In the genomic region with DNA sequence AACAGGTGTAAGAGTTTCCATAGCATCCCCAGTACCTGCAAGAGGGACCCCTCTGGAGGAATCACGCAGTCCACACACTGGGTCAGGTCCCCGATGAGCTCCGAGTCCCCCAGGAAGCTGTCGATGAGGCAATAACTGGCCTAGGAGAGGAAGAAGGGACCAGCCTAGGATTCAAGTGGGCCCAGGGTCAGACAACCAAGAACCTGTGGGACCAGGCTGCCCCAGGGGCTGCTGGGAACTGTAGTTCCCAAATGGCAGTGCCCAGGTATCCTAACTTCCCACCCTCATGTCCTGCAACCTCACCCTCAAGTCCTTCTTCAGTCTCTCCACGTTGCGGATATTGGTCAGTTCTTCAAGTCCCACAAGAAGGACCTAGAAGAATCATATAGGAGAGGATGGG, we compare ENCODE assay signal across 27 cellular contexts. TPM values are rescaled to one million over a fixed set of nuclear protein-coding genes. Genes with fewer than 3 reads are reported as not detected.
A peak's percentile ranks its signal among the peaks of the same experiment; 100 is the strongest.
DNase-seq lines count a peak whose midpoint lies in the region; ATAC-seq, FAIRE-seq and TF ChIP-seq lines count a peak whose summit lies in the region.
"Had no signal": no experiment of that assay in that cellular context is flagged by ENCODE, and none has a peak within 500 bp of the region (broad histone marks: within the 10 kb centered on the region; RNA-seq: fewer than 3 reads in every experiment).

No MANE protein-coding gene starts in this region.

- no peaks in the 10 kb centered on the region for H3K79me2 ChIP-seq in PC-3 (ENCODE audit: low read length)
- H3K79me2 ChIP-seq in H1 (ENCODE audit: control insufficient read depth in 1 of 2, insufficient read depth in 2 of 2, low read length in 2 of 2), result no peaks in the 10 kb centered on the region

- H3K4ac ChIP-seq in H1 (replicated peaks; ENCODE audit: insufficient read length, low read depth, low read length), result no peak overlapping the region

- H3K9ac ChIP-seq in PC-3 (ENCODE audit: low read length) (no peak overlapping the region), H1 (replicated peaks in 1 of 4; ENCODE audit: extremely low read depth in 1 of 4, low read depth in 3 of 4, low read length in 3 of 4) (no peak overlapping the region)
- H3K9ac ChIP-seq: BLaER1 treated with 17β-estradiol and CSF1 and Interleukin-3, amounts not matched to agents 10 nM and 100 nM; KMS-11 had no signal

- WGBS in H1 (ENCODE audit: extremely low coverage in 1 of 2, insufficient coverage in 1 of 2, insufficient read length in 1 of 2, insufficient replicate concordance in 2 of 2, low coverage in 1 of 2, low lambda C conversion rate in 2 of 2, missing lambda C conversion rate in 1 of 2), 2 experiments, result 86% methylated on average over 6 of the region's 6 CpGs; no CpG with 5 or more reads in 1 of the 2 experiments

- H4K5ac ChIP-seq in H1 (ENCODE audit: insufficient read length, low read depth, low read length), result no peak overlapping the region

- H4K91ac ChIP-seq in H1 (replicated peaks; ENCODE audit: insufficient read length, low read length), result no peak overlapping the region

- H3K18ac ChIP-seq in H1 (ENCODE audit: extremely low read depth, low read length), result no peak overlapping the region

- H2BK20ac ChIP-seq in H1 (ENCODE audit: low read length), result no peak overlapping the region

- H2AK5ac ChIP-seq in H1 (ENCODE audit: low read depth, low read length), result no peak overlapping the region

- no peaks in the 10 kb centered on the region for H3K9me3 Mint-ChIP-seq in activated T-cell treated with anti-CD3 and anti-CD28 coated beads, Interleukin-2, amount 50 U/mL, for 4 hours

- no peak overlapping the region for H2BK15ac ChIP-seq in H1 (ENCODE audit: low read length)

- H3K4me1 ChIP-seq in PC-3 (ENCODE audit: insufficient read depth, low read length), result peaks cover 23% of the 10 kb centered on the region
- peaks cover 6 to 17% (median 12%) of the 10 kb centered on the region in 4 experiments for H3K4me1 ChIP-seq in H1 (replicated peaks in 1 of 4; ENCODE audit: control insufficient read depth in 3 of 4, insufficient read depth in 4 of 4, low read length in 3 of 4)
- peaks cover 22 to 23% of the 10 kb centered on the region in 2 donors for H3K4me1 ChIP-seq in gastrocnemius medialis

- no peak for TF ChIP-seq RAD21 in H1 (IDR thresholded peaks at IDR 0.05 in 1 of 2, conservative IDR thresholded peaks at IDR 0.05 in 1 of 2; ENCODE audit: low read depth in 2 of 2, low read length in 2 of 2)

- H2BK12ac ChIP-seq in H1 (ENCODE audit: low read depth, low read length), result no peak overlapping the region

- H3K9me3 ChIP-seq in PC-3 (ENCODE audit: low read length) (no peaks in the 10 kb centered on the region), H1 (ENCODE audit: insufficient read depth in 2 of 2, low read depth in 1 of 2, low read length in 1 of 2) (no peaks in the 10 kb centered on the region), gastrocnemius medialis (no peaks in the 10 kb centered on the region)
- H3K9me3 ChIP-seq: BLaER1 treated with 17β-estradiol and CSF1 and Interleukin-3, amounts not matched to agents 10 nM and 100 nM; sigmoid colon; upper lobe of left lung had no signal

- H3K23me2 ChIP-seq in H1 (ENCODE audit: low read depth, low read length), result peaks cover 2% of the 10 kb centered on the region; the same call in 1 of the 2 replicates

- ATAC-seq in activated T-cell treated with anti-CD3 and anti-CD28 coated beads, Interleukin-2, amount 50 U/mL, for 4 hours, result no peak
- no peak for ATAC-seq in PC-3
- ATAC-seq in gastrocnemius medialis, result no peak

- H3K14ac ChIP-seq in H1 (ENCODE audit: insufficient read length), result no peak overlapping the region

- H2AFZ ChIP-seq in PC-3 (ENCODE audit: low read length) (no peak overlapping the region), H1 (ENCODE audit: low read length) (no peak overlapping the region)

- POLR2A ChIA-PET in PC-3 (lab: Charles Lee; ENCODE audit: unreplicated experiment), result no interaction called here
- POLR2A ChIA-PET in H1 (lab: Charles Lee; ENCODE audit: partially characterized antibody), result interaction anchor here (0.8 to 3.4 kb wide), 2 partner anchors 9 to 29 kb away, joined by 3 to 11 read pairs; no protein-coding TSS in a partner anchor

- TF ChIP-seq CTCF in PC-3 (conservative IDR thresholded peaks at IDR 0.05; ENCODE audit: low read depth, low read length), result no peak
- TF ChIP-seq CTCF in H1 (IDR thresholded peaks at IDR 0.05; ENCODE audit: control extremely low read depth in 1 of 3, insufficient read depth in 1 of 3, low read depth in 1 of 3, low read length in 3 of 3), result no peak
- TF ChIP-seq CTCF in gastrocnemius medialis (IDR thresholded peaks at IDR 0.05 in 4 of 5, conservative IDR thresholded peaks at IDR 0.05 in 1 of 5), result no peak
- no peak for TF ChIP-seq CTCF in dorsolateral prefrontal cortex (IDR thresholded peaks at IDR 0.05 in 54 of 56, conservative IDR thresholded peaks at IDR 0.05 in 2 of 56; ENCODE audit: low read depth in 1 of 56, partially characterized antibody in 56 of 56)

- in situ Hi-C loops in gastrocnemius medialis (cut with MboI; ENCODE audit: low sequenced_read_pairs in 4 of 4), result loop anchor here in 2 of 4 donors (10.0 kb wide), 1 partner anchor 63 kb away; a partner anchor contains a TSS

- H3K27me3 ChIP-seq in PC-3 (ENCODE audit: low read length), result no peaks in the 10 kb centered on the region
- H3K27me3 ChIP-seq in H1 (replicated peaks in 1 of 4; ENCODE audit: control insufficient read depth in 3 of 4, extremely low read depth in 1 of 4, insufficient read depth in 3 of 4, low read length in 3 of 4), result no peaks in the 10 kb centered on the region
- no peaks in the 10 kb centered on the region for H3K27me3 ChIP-seq in gastrocnemius medialis
- no peaks in the 10 kb centered on the region for H3K27me3 ChIP-seq in dorsolateral prefrontal cortex
- H3K27me3 ChIP-seq: BLaER1 treated with 17β-estradiol and CSF1 and Interleukin-3, amounts not matched to agents 10 nM and 100 nM; brain microvascular endothelial cell; sigmoid colon; upper lobe of left lung had no signal

- no peak overlapping the region for H2BK120ac ChIP-seq in H1 (replicated peaks; ENCODE audit: low read depth, low read length)

- DNase-seq in activated T-cell treated with anti-CD3 and anti-CD28 coated beads, Interleukin-2, amount 50 U/mL, for 4 hours, result no peak
- DNase-seq in activated T-cell treated with anti-CD3 and anti-CD28 coated beads, Interleukin-2, amount 50 U/mL, for 48 hours, result no peak
- DNase-seq in PC-3, result peak; percentile 30
- no peak for DNase-seq in H1 (ENCODE audit: low read depth in 1 of 2, low spot score in 2 of 2)
- no peak for DNase-seq in gastrocnemius medialis
- no peak for DNase-seq in HK-2 (ENCODE audit: unreplicated experiment)
- DNase-seq in T-helper 2 cell, result no peak
- no peak for DNase-seq in dorsolateral prefrontal cortex
- DNase-seq: activated gamma-delta T cell treated with Interleukin-2 at 50 U/mL for 16 hours; brain microvascular endothelial cell; DMS 273 treated with DMSO at 0.1 percent for 48 hours; GF-D8; HCEC 1CT; NCI-H187 treated with DMSO at 0.1 percent for 48 hours; NCI-H2227 treated with DMSO at 0.1 percent for 48 hours; NCI-H774; sigmoid colon; stimulated activated CD4-positive, alpha-beta T cell treated with anti-CD3 and anti-CD28 coated beads, Interleukin-15, amount 100 ng/mL, for 24 hours; upper lobe of left lung had no signal

- H3K56ac ChIP-seq in H1 (replicated peaks; ENCODE audit: insufficient read length, low read depth, low read length), result no peak overlapping the region

- H3K9me2 ChIP-seq in PC-3 (replicated peaks; ENCODE audit: low read length), result no peaks in the 10 kb centered on the region

- H4K8ac ChIP-seq in H1 (ENCODE audit: extremely low read depth, insufficient read depth, low read length), result no peak overlapping the region

- H3K79me1 ChIP-seq in H1 (ENCODE audit: low read depth, low read length), result 0 out of 2 replicates have a peak, but pooled peaks cover 2% of the 10 kb centered on the region

- H3K23ac ChIP-seq in H1 (ENCODE audit: insufficient read length), result no peak overlapping the region

- no peak for FAIRE-seq in H1 (lab: Jason Lieb, UNC)
- FAIRE-seq: colon had no signal

- H3K27ac ChIP-seq in PC-3 (ENCODE audit: low read length), result no peak overlapping the region
- H3K27ac ChIP-seq in H1 (ENCODE audit: low read depth, low read length), result no peak overlapping the region
- H3K27ac ChIP-seq in gastrocnemius medialis, result peak overlapping the region; percentile 10 to 95 (median 88)
- H3K27ac ChIP-seq in dorsolateral prefrontal cortex, result peak overlapping the region in 5 of 59 donors; percentile 4 to 98 (median 32)
- H3K27ac ChIP-seq: brain microvascular endothelial cell, KMS-11, upper lobe of left lung had no signal

- intact Hi-C loops in PC-3 (cut with micrococcal nuclease) (no loop called here), gastrocnemius medialis (cut with DNase I; ENCODE audit: low total_unique reads) (loop anchor here (5.0 to 10.0 kb wide), 2 partner anchors 219 to 817 kb away; a partner anchor contains a TSS), dorsolateral prefrontal cortex (cut with DNase I) (loop anchor here in 1 of 2 donors (5.0 kb wide), 1 partner anchor 124 kb away; a partner anchor contains a TSS)

- TF ChIP-seq POLR2A in H1 (IDR thresholded peaks at IDR 0.05; ENCODE audit: control extremely low read depth in 1 of 2, low read depth in 2 of 2, low read length in 2 of 2) (no peak), gastrocnemius medialis (IDR thresholded peaks at IDR 0.05) (no peak)

- H3K4me3 ChIP-seq in PC-3 (ENCODE audit: low read length), result no peak overlapping the region
- H3K4me3 ChIP-seq in H1 (ENCODE audit: extremely low read depth in 1 of 4, insufficient read depth in 2 of 4, low read depth in 3 of 4, low read length in 4 of 4), result no peak overlapping the region
- H3K4me3 ChIP-seq in gastrocnemius medialis, result no peak overlapping the region
- H3K4me3 ChIP-seq in dorsolateral prefrontal cortex, result peak overlapping the region in 1 of 59 donors; percentile 73
- H3K4me3 ChIP-seq: BLaER1 treated with 17β-estradiol and CSF1 and Interleukin-3, amounts not matched to agents 10 nM and 100 nM; sigmoid colon; upper lobe of left lung had no signal

- no peak overlapping the region for H3K4me2 ChIP-seq in PC-3 (ENCODE audit: low read length)
- no peak overlapping the region for H3K4me2 ChIP-seq in H1 (ENCODE audit: insufficient read depth in 1 of 2, low read depth in 2 of 2, low read length in 2 of 2)
- H3K4me2 ChIP-seq: KMS-11 had no signal

- H3K36me3 Mint-ChIP-seq in activated T-cell treated with anti-CD3 and anti-CD28 coated beads, Interleukin-2, amount 50 U/mL, for 4 hours (ENCODE audit: insufficient read depth), result no peaks in the 10 kb centered on the region

- H3F3A ChIP-seq in PC-3 (ENCODE audit: low read length, unreplicated experiment), result peaks cover 11% of the 10 kb centered on the region

- CTCF ChIA-PET in PC-3 (lab: Charles Lee), result no interaction called here
- CTCF ChIA-PET in H1 (lab: Charles Lee; ENCODE audit: partially characterized antibody), result interaction anchor here (1.1 to 2.2 kb wide), 8 partner anchors 11 to 215 kb away, joined by 3 to 13 read pairs (median 4); a partner anchor contains a TSS

- peak overlapping the region; percentile 91 for H3K4me3 Mint-ChIP-seq in activated T-cell treated with anti-CD3 and anti-CD28 coated beads, Interleukin-2, amount 50 U/mL, for 4 hours

- H3K4me1 Mint-ChIP-seq in activated T-cell treated with anti-CD3 and anti-CD28 coated beads, Interleukin-2, amount 50 U/mL, for 4 hours (ENCODE audit: low read depth), result peaks cover 32% of the 10 kb centered on the region

- H4K20me1 ChIP-seq in PC-3 (ENCODE audit: low read length), result no peaks in the 10 kb centered on the region
- peaks cover 0 to 8% of the 10 kb centered on the region in 2 experiments for H4K20me1 ChIP-seq in H1 (replicated peaks in 1 of 2; ENCODE audit: control insufficient read depth in 1 of 2, insufficient read depth in 2 of 2, low read length in 2 of 2)

- TF ChIP-seq EP300 in H1 (IDR thresholded peaks at IDR 0.05; ENCODE audit: borderline replicate concordance in 1 of 2, low read depth in 2 of 2, low read length in 2 of 2), result no peak

- no peak overlapping the region for H2BK5ac ChIP-seq in H1 (ENCODE audit: low read depth, low read length)

- no peaks in the 10 kb centered on the region for H3K27me3 Mint-ChIP-seq in activated T-cell treated with anti-CD3 and anti-CD28 coated beads, Interleukin-2, amount 50 U/mL, for 4 hours (ENCODE audit: low read depth)

- no TSS peak for BruUV-seq in PC-3 (replicated peaks; lab: Mats Ljungman, UMichigan)

- no peaks in the 10 kb centered on the region for H3K36me3 ChIP-seq in PC-3 (ENCODE audit: low read depth, low read length)
- no peaks in the 10 kb centered on the region for H3K36me3 ChIP-seq in H1 (ENCODE audit: control insufficient read depth in 2 of 4, insufficient read depth in 4 of 4, low read length in 3 of 4)
- no peaks in the 10 kb centered on the region for H3K36me3 ChIP-seq in gastrocnemius medialis

RNA-seq across cellular contexts. Expression of a gene that starts 1.8 kb away (rescaled TPM):
- total RNA-seq in activated T-cell treated with anti-CD3 and anti-CD28 coated beads, Interleukin-2, amount 50 U/mL, for 4 hours, result 10 to 100 TPM; 15.6 to 19.9 (median 18.5) TPM
- total RNA-seq in PC-3 (2014; rRNA removed) (9.4 and 10.9 TPM in 2 replicates), gastrocnemius medialis (10 to 100 TPM; 14.2 to 35.5 (median 26.0) TPM), dorsolateral prefrontal cortex (10 to 100 TPM; 24.0 to 83.9 (median 43.9) TPM)
- 33.9 and 34.1 TPM in 2 replicates for total RNA-seq in H1 (2021; fragmentation: NEBNext Ultra II Directional; extraction: Animal tissue kit (Norgen Biotek cat#: 25700))
- 28.4 and 43.8 TPM in 2 replicates for polyA plus RNA-seq in H1 (2011; rRNA removed)
- 43.8 TPM for polyA plus RNA-seq in H1 (2011; cell fraction: cytosol; rRNA removed)
- 52.1 TPM for polyA plus RNA-seq in H1 (2011; cell fraction: nucleus; rRNA removed)
- 32.0 to 45.8 TPM (median 39.3 TPM) in 4 replicates for polyA plus RNA-seq in H1 (2012, experiment 1 of 2)
- polyA plus RNA-seq in H1 (2012, experiment 2 of 2), result 54.2 TPM
- 17.6 TPM for polyA plus RNA-seq in H1 (2013, experiment 1 of 2)
- polyA plus RNA-seq in H1 (2013, experiment 2 of 2), result 17.2 TPM
- 13.3 and 17.7 TPM in 2 replicates for polyA minus RNA-seq in H1 (2011; rRNA and poly(A)+ RNA removed)
- polyA minus RNA-seq in H1 (2011; cell fraction: cytosol; rRNA and poly(A)+ RNA removed), result 18.9 TPM
- 19.4 TPM for polyA minus RNA-seq in H1 (2011; cell fraction: nucleus; rRNA and poly(A)+ RNA removed)

RNA-seq across cellular contexts. Expression of a gene that starts 6.8 kb away (rescaled TPM):
- 10 to 100 TPM; 44.1 to 51.0 (median 47.2) TPM for total RNA-seq in activated T-cell treated with anti-CD3 and anti-CD28 coated beads, Interleukin-2, amount 50 U/mL, for 4 hours
- 47.5 and 54.9 TPM in 2 replicates for total RNA-seq in PC-3 (2014; rRNA removed)
- total RNA-seq in H1 (2021; fragmentation: NEBNext Ultra II Directional; extraction: Animal tissue kit (Norgen Biotek cat#: 25700)), result 71.4 and 73.9 TPM in 2 replicates
- polyA plus RNA-seq in H1 (2011; rRNA removed), result 21.6 and 40.4 TPM in 2 replicates
- 21.8 TPM for polyA plus RNA-seq in H1 (2011; cell fraction: cytosol; rRNA removed)
- polyA plus RNA-seq in H1 (2011; cell fraction: nucleus; rRNA removed), result 81.4 TPM
- polyA plus RNA-seq in H1 (2012, experiment 1 of 2), result 52.6 to 80.3 TPM (median 65.6 TPM) in 4 replicates
- polyA plus RNA-seq in H1 (2012, experiment 2 of 2), result 50.2 TPM
- polyA plus RNA-seq in H1 (2013, experiment 1 of 2), result 42.3 TPM
- 40.4 TPM for polyA plus RNA-seq in H1 (2013, experiment 2 of 2)
- polyA minus RNA-seq in H1 (2011; rRNA and poly(A)+ RNA removed), result 28.0 and 50.4 TPM in 2 replicates
- 34.3 TPM for polyA minus RNA-seq in H1 (2011; cell fraction: cytosol; rRNA and poly(A)+ RNA removed)
- polyA minus RNA-seq in H1 (2011; cell fraction: nucleus; rRNA and poly(A)+ RNA removed), result 41.3 TPM
- total RNA-seq in gastrocnemius medialis, result 100 to 1,000 TPM in 1 of 4 donors, 10 to 100 TPM in 3; 46.6 to 105 (median 78.7) TPM
- 10 to 100 TPM; 42.6 to 78.6 (median 57.7) TPM for total RNA-seq in dorsolateral prefrontal cortex

RNA-seq across cellular contexts. Expression of a gene that starts 39.6 kb away (rescaled TPM):
- 10 to 100 TPM; 77.8 to 86.3 (median 83.7) TPM for total RNA-seq in activated T-cell treated with anti-CD3 and anti-CD28 coated beads, Interleukin-2, amount 50 U/mL, for 4 hours
- total RNA-seq in PC-3 (2014; rRNA removed), result 138 and 148 TPM in 2 replicates
- 251 and 261 TPM in 2 replicates for total RNA-seq in H1 (2021; fragmentation: NEBNext Ultra II Directional; extraction: Animal tissue kit (Norgen Biotek cat#: 25700))
- 147 and 213 TPM in 2 replicates for polyA plus RNA-seq in H1 (2011; rRNA removed)
- polyA plus RNA-seq in H1 (2011; cell fraction: cytosol; rRNA removed), result 136 TPM
- polyA plus RNA-seq in H1 (2011; cell fraction: nucleus; rRNA removed), result 397 TPM
- polyA plus RNA-seq in H1 (2012, experiment 1 of 2), result 183 to 286 TPM (median 253 TPM) in 4 replicates
- polyA plus RNA-seq in H1 (2012, experiment 2 of 2), result 215 TPM
- polyA plus RNA-seq in H1 (2013, experiment 1 of 2), result 166 TPM
- polyA plus RNA-seq in H1 (2013, experiment 2 of 2), result 157 TPM
- 82.9 and 117 TPM in 2 replicates for polyA minus RNA-seq in H1 (2011; rRNA and poly(A)+ RNA removed)
- 124 TPM for polyA minus RNA-seq in H1 (2011; cell fraction: cytosol; rRNA and poly(A)+ RNA removed)
- polyA minus RNA-seq in H1 (2011; cell fraction: nucleus; rRNA and poly(A)+ RNA removed), result 139 TPM
- total RNA-seq in gastrocnemius medialis, result 10 to 100 TPM; 77.6 to 88.2 (median 87.0) TPM
- total RNA-seq in dorsolateral prefrontal cortex, result 100 to 1,000 TPM; 186 to 437 (median 239) TPM

RNA-seq across cellular contexts. Expression of a gene that starts 44.5 kb away (rescaled TPM):
- total RNA-seq in activated T-cell treated with anti-CD3 and anti-CD28 coated beads, Interleukin-2, amount 50 U/mL, for 4 hours, result 10 to 100 TPM; 63.6 to 73.6 (median 71.5) TPM
- 143 and 159 TPM in 2 replicates for total RNA-seq in PC-3 (2014; rRNA removed)
- total RNA-seq in H1 (2021; fragmentation: NEBNext Ultra II Directional; extraction: Animal tissue kit (Norgen Biotek cat#: 25700)), result 105 and 109 TPM in 2 replicates
- 106 and 157 TPM in 2 replicates for polyA plus RNA-seq in H1 (2011; rRNA removed)
- 101 TPM for polyA plus RNA-seq in H1 (2011; cell fraction: cytosol; rRNA removed)
- 148 TPM for polyA plus RNA-seq in H1 (2011; cell fraction: nucleus; rRNA removed)
- polyA plus RNA-seq in H1 (2012, experiment 1 of 2), result 64.9 to 109 TPM (median 104 TPM) in 4 replicates
- polyA plus RNA-seq in H1 (2012, experiment 2 of 2), result 114 TPM
- 58.6 TPM for polyA plus RNA-seq in H1 (2013, experiment 1 of 2)
- polyA plus RNA-seq in H1 (2013, experiment 2 of 2), result 55.8 TPM
- polyA minus RNA-seq in H1 (2011; rRNA and poly(A)+ RNA removed), result 103 and 108 TPM in 2 replicates
- 101 TPM for polyA minus RNA-seq in H1 (2011; cell fraction: cytosol; rRNA and poly(A)+ RNA removed)
- 76.4 TPM for polyA minus RNA-seq in H1 (2011; cell fraction: nucleus; rRNA and poly(A)+ RNA removed)
- 100 to 1,000 TPM in 3 of 4 donors, 10 to 100 TPM in 1; 94.2 to 142 (median 131) TPM for total RNA-seq in gastrocnemius medialis
- total RNA-seq in dorsolateral prefrontal cortex, result 100 to 1,000 TPM; 116 to 220 (median 173) TPM

RNA-seq across cellular contexts. Expression of a gene that starts 48.2 kb away (rescaled TPM):
- total RNA-seq in activated T-cell treated with anti-CD3 and anti-CD28 coated beads, Interleukin-2, amount 50 U/mL, for 4 hours, result 1 to 10 TPM in 1 of 3 donors, under 1 TPM in 1, not detected in 1; 0.40 to 1.2 TPM
- total RNA-seq in PC-3 (2014; rRNA removed) (not detected in 2 replicates), gastrocnemius medialis (under 1 TPM in 2 of 4 donors, not detected in 2; 0.13 to 0.16 TPM), dorsolateral prefrontal cortex (1 to 10 TPM in 1 of 120 experiments, under 1 TPM in 4, not detected in 115; 0.26 to 1.1 (median 0.39) TPM)
- total RNA-seq in H1 (2021; fragmentation: NEBNext Ultra II Directional; extraction: Animal tissue kit (Norgen Biotek cat#: 25700)), result not detected in 2 replicates
- 0.21 and 0.24 TPM in 2 replicates for polyA plus RNA-seq in H1 (2011; rRNA removed)
- polyA plus RNA-seq in H1 (2011; cell fraction: cytosol; rRNA removed), result 0.39 TPM
- 0.17 TPM for polyA plus RNA-seq in H1 (2011; cell fraction: nucleus; rRNA removed)
- 0.23 to 0.47 TPM (median 0.25 TPM) in 3 of 4 replicates, not detected in the other for polyA plus RNA-seq in H1 (2012, experiment 1 of 2)
- not detected for polyA plus RNA-seq in H1 (2012, experiment 2 of 2)
- 0.36 TPM for polyA plus RNA-seq in H1 (2013, experiment 1 of 2)
- 0.20 TPM for polyA plus RNA-seq in H1 (2013, experiment 2 of 2)
- 0.12 TPM in 1 of 2 replicates, not detected in the other for polyA minus RNA-seq in H1 (2011; rRNA and poly(A)+ RNA removed)
- not detected for polyA minus RNA-seq in H1 (2011; cell fraction: cytosol; rRNA and poly(A)+ RNA removed)
- polyA minus RNA-seq in H1 (2011; cell fraction: nucleus; rRNA and poly(A)+ RNA removed), result not detected
- total RNA-seq: A673, fibroblast of lung, glomerular endothelial cell, kidney epithelial cell, myocyte had no signal
- polyA plus RNA-seq: fibroblast of lung had no signal

Comparison
In these comparisons a context has a peak if more than half of its experiments do, and no peak if none do; other contexts are left out.
1. H3K27ac ChIP-seq: peak in gastrocnemius medialis (4 of 4); none in PC-3 (single experiment) and H1 (single experiment).